ENCODE assay signal across 12 cellular contexts in genomic region chr19:39297931-39298634, GRCh38. TPM values are rescaled to one million over a fixed set of nuclear protein-coding genes. Genes with fewer than 3 reads are reported as not detected.
DNase-seq lines count a peak whose midpoint lies in the region; ATAC-seq and TF ChIP-seq lines count a peak whose summit lies in the region.
"Had no signal": no experiment of that assay in that cellular context is flagged by ENCODE, and none has a peak within 500 bp of the region (broad histone marks: within the 10 kb centered on the region; RNA-seq: fewer than 3 reads in every experiment).

No MANE protein-coding gene starts in this region.

- no peak for TF ChIP-seq CTCF in Peyer's patch (IDR thresholded peaks at IDR 0.05)
- no peak for TF ChIP-seq CTCF in coronary artery (IDR thresholded peaks at IDR 0.05)

- TF ChIP-seq POLR2A in Peyer's patch (IDR thresholded peaks at IDR 0.05) = no peak

- ATAC-seq in HG03039 (IDR thresholded peaks at IDR 0.05; ENCODE audit: unreplicated experiment) = no peak
- ATAC-seq in HG02798 (IDR thresholded peaks at IDR 0.05; ENCODE audit: poor library complexity, unreplicated experiment) = no peak
- ATAC-seq in GM18909 (IDR thresholded peaks at IDR 0.05; ENCODE audit: poor library complexity, unreplicated experiment) = no peak
- ATAC-seq: gastrocnemius medialis had no signal

- no peaks in the 10 kb centered on the region for H3K36me3 ChIP-seq in Peyer's patch
- H3K36me3 ChIP-seq: gastrocnemius medialis had no signal

- no peaks in the 10 kb centered on the region for H3K4me1 ChIP-seq in Peyer's patch
- H3K4me1 ChIP-seq: gastrocnemius medialis had no signal

- H3K27me3 ChIP-seq in Peyer's patch = no peaks in the 10 kb centered on the region

- DNase-seq in Peyer's patch (peak in 2 of 3 donors; percentile 28 to 80), coronary artery (ENCODE audit: low spot score) (peak; percentile 68), NAMALWA (ENCODE audit: low spot score) (no peak)
- peak; percentile 27 to 43 (median 27) for DNase-seq in activated CD8-positive, alpha-beta memory T cell treated with anti-CD3 and anti-CD28 coated beads for 48 hours (ENCODE audit: low read depth in 2 of 3, low spot score in 2 of 3)
- peak; percentile 21 to 29 for DNase-seq in stimulated activated CD8-positive, alpha-beta memory T cell treated with anti-CD3 and anti-CD28 coated beads, Interleukin-2, amount 100 ng/mL, for 1 hour (ENCODE audit: low read depth in 2 of 2)
- DNase-seq: mesenchymal stem cell, NCI-H524 had no signal

- H3K4me3 ChIP-seq in Peyer's patch (no peak overlapping the region), coronary artery (no peak overlapping the region)
- H3K4me3 ChIP-seq: gastrocnemius medialis had no signal

- no peaks in the 10 kb centered on the region for H3K9me3 ChIP-seq in Peyer's patch
- H3K9me3 ChIP-seq: gastrocnemius medialis had no signal

- H3K27ac ChIP-seq in Peyer's patch = peak overlapping the region in 1 of 4 donors; percentile 35
- no peak overlapping the region for H3K27ac ChIP-seq in coronary artery
- H3K27ac ChIP-seq: gastrocnemius medialis had no signal

RNA-seq across cellular contexts. Expression of gene IFNL1, which starts 1.9 kb away (rescaled TPM):
- total RNA-seq in Peyer's patch = not detected
- total RNA-seq: bronchial epithelial cell, gastrocnemius medialis had no signal

RNA-seq across cellular contexts. Expression of gene LRFN1, which starts 22.6 kb away (rescaled TPM):
- total RNA-seq in Peyer's patch = under 1 TPM in 3 of 4 donors, not detected in 1; 0.18 to 0.95 (median 0.80) TPM

RNA-seq across cellular contexts. Expression of gene IFNL2, which starts 29.9 kb away (rescaled TPM):
- total RNA-seq in Peyer's patch = not detected
- total RNA-seq: bronchial epithelial cell, gastrocnemius medialis had no signal

RNA-seq across cellular contexts. Expression of gene GMFG, which starts 37.8 kb away (rescaled TPM):
- 100 to 1,000 TPM in 1 of 4 donors, 1 to 10 TPM in 2, not detected in 1; 3.2 to 131 (median 8.6) TPM for total RNA-seq in Peyer's patch
- total RNA-seq: bronchial epithelial cell had no signal

RNA-seq across cellular contexts. Expression of gene SAMD4B, which starts 44.1 kb away (rescaled TPM):
- 100 to 1,000 TPM in 2 of 4 donors, 10 to 100 TPM in 2; 69.0 to 126 (median 91.8) TPM for total RNA-seq in Peyer's patch
